Comparison of ENCODE assay signal across 18 cellular contexts in the genomic region with DNA sequence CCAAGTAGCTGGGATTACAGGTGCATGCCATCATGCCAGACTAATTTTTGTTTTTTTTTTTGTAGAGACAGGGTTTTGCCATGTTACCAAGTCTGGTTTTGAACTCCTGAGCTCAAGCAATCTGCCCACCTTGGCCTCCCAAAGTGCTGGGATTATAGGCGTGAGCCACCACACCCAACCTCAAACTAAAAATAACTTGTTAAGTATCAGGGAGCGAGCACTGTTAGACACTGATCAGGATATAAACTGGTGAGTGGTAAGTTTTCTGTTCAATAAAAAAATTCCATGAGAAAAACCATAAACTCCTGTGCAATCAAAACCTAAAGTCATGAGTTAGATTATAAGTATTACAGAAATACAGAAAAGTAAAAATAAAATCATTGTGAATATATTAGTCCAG. TPM values are rescaled to one million over a fixed set of nuclear protein-coding genes. Genes with fewer than 3 reads are reported as not detected.
"Had no signal": no experiment of that assay in that cellular context is flagged by ENCODE, and none has a peak within 500 bp of the region (broad histone marks: within the 10 kb centered on the region; RNA-seq: fewer than 3 reads in every experiment).

No MANE protein-coding gene starts in this region.

- DNase-seq: activated CD4-positive, alpha-beta T cell treated with anti-CD3 and anti-CD28 coated beads, Interleukin-2, amount 10 ng/mL, durations not matched to agents 24 days and 14 days; activated CD4-positive, CD25-positive, alpha-beta regulatory T cell; activated T-cell treated with anti-CD3 and anti-CD28 coated beads, Interleukin-2, amount 50 U/mL, for 72 hours; heart right ventricle; kidney glomerular epithelial cell; naive thymus-derived CD8-positive, alpha-beta T cell; retina; stimulated activated CD4-positive, alpha-beta T cell treated with anti-CD3 and anti-CD28 coated beads, Interleukin-12 subunit alpha, Interleukin-12 subunit beta, amount 100 ng/mL, for 4 hours; stimulated activated CD4-positive, alpha-beta T cell treated with anti-CD3 and anti-CD28 coated beads, Interleukin-1b, Interleukin-23, amount 100 ng/mL, for 48 hours; stomach; T-helper 1 cell; T-helper 9 cell; testis; upper lobe of left lung had no signal

- H3K27me3 Mint-ChIP-seq: activated CD4-positive, alpha-beta T cell treated with anti-CD3 and anti-CD28 coated beads, Interleukin-2, amount 10 ng/mL, durations not matched to agents 24 days and 14 days; central memory CD8-positive, alpha-beta T cell; naive thymus-derived CD8-positive, alpha-beta T cell had no signal

- H3K4me3 Mint-ChIP-seq: activated CD4-positive, alpha-beta T cell treated with anti-CD3 and anti-CD28 coated beads, Interleukin-2, amount 10 ng/mL, durations not matched to agents 24 days and 14 days; activated T-cell treated with anti-CD3 and anti-CD28 coated beads, Interleukin-2, amount 50 U/mL, for 72 hours; central memory CD8-positive, alpha-beta T cell; naive thymus-derived CD8-positive, alpha-beta T cell had no signal

- ATAC-seq: activated T-cell treated with anti-CD3 and anti-CD28 coated beads, Interleukin-2, amount 50 U/mL, for 72 hours; gastroesophageal sphincter; naive thymus-derived CD8-positive, alpha-beta T cell; SK-N-SH treated with all-trans-retinoic acid at 6 μM for 48 hours had no signal

- H3K9me3 Mint-ChIP-seq: activated CD4-positive, alpha-beta T cell treated with anti-CD3 and anti-CD28 coated beads, Interleukin-2, amount 10 ng/mL, durations not matched to agents 24 days and 14 days; activated T-cell treated with anti-CD3 and anti-CD28 coated beads, Interleukin-2, amount 50 U/mL, for 72 hours; central memory CD8-positive, alpha-beta T cell; naive thymus-derived CD8-positive, alpha-beta T cell had no signal

RNA-seq across cellular contexts. Expression of gene SYCP3, which starts 44.6 kb away (rescaled TPM):
- total RNA-seq: ascending aorta had no signal
